In the genomic region with DNA sequence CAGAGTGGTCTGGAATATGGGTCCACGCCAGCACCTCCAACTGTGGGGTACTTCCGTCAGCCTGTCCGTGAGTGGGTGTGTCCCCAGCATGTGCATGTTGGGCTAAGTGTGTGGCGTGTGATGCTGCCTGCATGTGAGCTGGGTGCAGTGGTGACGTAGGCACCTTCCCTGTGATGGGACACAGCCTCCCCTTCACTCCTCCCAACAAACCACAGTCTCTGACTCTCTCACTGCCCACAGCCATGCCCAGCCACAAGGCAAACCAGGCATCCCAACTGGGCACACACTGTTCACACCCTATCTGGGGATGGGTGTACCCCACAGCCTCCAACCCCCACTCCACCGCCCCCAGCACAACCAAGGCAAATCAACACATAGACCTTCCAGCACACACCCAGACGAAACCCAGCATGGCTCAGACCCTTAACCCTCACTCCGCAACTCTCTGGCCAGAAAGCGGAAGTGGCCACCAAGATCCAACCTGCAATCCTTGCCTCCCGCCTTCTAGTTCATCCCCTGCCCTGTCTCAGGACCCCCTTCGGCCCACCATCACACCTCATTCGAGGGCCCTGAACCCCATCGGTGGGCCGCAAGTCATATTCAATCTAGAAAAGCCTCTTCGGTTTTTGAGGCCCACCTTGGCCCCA, we compare ENCODE assay signal across 10 cellular contexts. TPM values are rescaled to one million over a fixed set of nuclear protein-coding genes. Genes with fewer than 3 reads are reported as not detected.
DNase-seq lines count a peak whose midpoint lies in the region; ATAC-seq and TF ChIP-seq lines count a peak whose summit lies in the region.
"Had no signal": no experiment of that assay in that cellular context is flagged by ENCODE, and none has a peak within 500 bp of the region (broad histone marks: within the 10 kb centered on the region; RNA-seq: fewer than 3 reads in every experiment).

No MANE protein-coding gene starts in this region.

- DNase-seq in left ventricle myocardium inferior: no peak
- no peak for DNase-seq in Right ventricle myocardium superior
- DNase-seq in mesenchymal stem cell: no peak
- no peak for DNase-seq in hippocampal formation (lab: John Stamatoyannopoulos, UW)
- no peak for DNase-seq in HEK293T (ENCODE audit: extremely low spot score)
- DNase-seq: thyroid gland had no signal

- ATAC-seq in Right ventricle myocardium superior (ENCODE audit: poor library complexity) (no peak), GM19467 (IDR thresholded peaks at IDR 0.05; ENCODE audit: unreplicated experiment) (no peak)

- H3K36me3 ChIP-seq in left ventricle myocardium inferior (no peaks in the 10 kb centered on the region), mesenchymal stem cell (ENCODE audit: control insufficient read depth in 1 of 2, insufficient read depth in 2 of 2, low read depth in 1 of 2, low read length in 2 of 2) (peaks cover 0 to 12% of the 10 kb centered on the region in 2 experiments), urinary bladder (ENCODE audit: insufficient read depth) (no peaks in the 10 kb centered on the region)
- H3K36me3 ChIP-seq: thyroid gland had no signal

- TF ChIP-seq CTCF in left ventricle myocardium inferior (IDR thresholded peaks at IDR 0.05; ENCODE audit: borderline replicate concordance): no peak

- no peak overlapping the region for H2AFZ ChIP-seq in mesenchymal stem cell (ENCODE audit: low read depth, low read length)

- CTCF ChIA-PET in HEK293T (lab: Yijun Ruan, JAX): no interaction called here

- no peak overlapping the region for H2BK5ac ChIP-seq in mesenchymal stem cell (ENCODE audit: low read depth, low read length, poor library complexity, severe bottlenecking)

- peaks cover 22% of the 10 kb centered on the region for H3K4me1 ChIP-seq in left ventricle myocardium inferior
- peaks cover 24% of the 10 kb centered on the region for H3K4me1 ChIP-seq in mesenchymal stem cell (ENCODE audit: control insufficient read depth, insufficient read depth, low read depth, low read length)
- no peaks in the 10 kb centered on the region for H3K4me1 ChIP-seq in urinary bladder (ENCODE audit: insufficient read depth)

- H3K9me3 ChIP-seq in left ventricle myocardium inferior (replicated peaks): no peaks in the 10 kb centered on the region
- no peaks in the 10 kb centered on the region for H3K9me3 ChIP-seq in mesenchymal stem cell (ENCODE audit: control insufficient read depth, low read length)
- H3K9me3 ChIP-seq: thyroid gland had no signal

- H3K4me3 ChIP-seq in left ventricle myocardium inferior (peak overlapping the region; percentile 61), mesenchymal stem cell (ENCODE audit: insufficient read depth in 1 of 2, low read depth in 1 of 2, low read length in 2 of 2) (no peak overlapping the region), urinary bladder (ENCODE audit: low read depth, low read length) (peak overlapping the region; percentile 38)

- peak overlapping the region in 1 of 2 experiments; percentile 43 for H3K18ac ChIP-seq in mesenchymal stem cell (ENCODE audit: low read depth in 1 of 2, low read length in 2 of 2)

- H3K27ac ChIP-seq in left ventricle myocardium inferior (replicated peaks): no peak overlapping the region
- H3K27ac ChIP-seq in angular gyrus (ENCODE audit: low read depth, low read length): peak overlapping the region; percentile 15
- no peak overlapping the region for H3K27ac ChIP-seq in mesenchymal stem cell (ENCODE audit: low read length, poor library complexity, severe bottlenecking)
- no peak overlapping the region for H3K27ac ChIP-seq in urinary bladder (ENCODE audit: low read depth)
- H3K27ac ChIP-seq: thyroid gland had no signal

- H3K79me1 ChIP-seq in mesenchymal stem cell (replicated peaks; ENCODE audit: low read length, poor library complexity, severe bottlenecking): no peaks in the 10 kb centered on the region

- intact Hi-C loops in left ventricle myocardium inferior (cut with micrococcal nuclease): no loop called here
- intact Hi-C loops in Right ventricle myocardium superior (cut with DNase I): no loop called here

- POLR2A ChIA-PET in HEK293T (lab: Yijun Ruan, JAX): no interaction called here

- peaks cover 63% of the 10 kb centered on the region for H3K27me3 ChIP-seq in left ventricle myocardium inferior (ENCODE audit: low read depth)
- peaks cover 72% of the 10 kb centered on the region in 2 experiments for H3K27me3 ChIP-seq in mesenchymal stem cell (ENCODE audit: control insufficient read depth in 1 of 2, insufficient read depth in 1 of 2, low read length in 2 of 2)

- no peak overlapping the region for H3K9ac ChIP-seq in mesenchymal stem cell (ENCODE audit: low read length)

- H3K4me2 ChIP-seq in mesenchymal stem cell (ENCODE audit: low read length, poor library complexity, severe bottlenecking): peak overlapping the region; percentile 72

- H4K8ac ChIP-seq in mesenchymal stem cell (ENCODE audit: low read length): no peak overlapping the region

- no peak overlapping the region for H2BK120ac ChIP-seq in mesenchymal stem cell (ENCODE audit: low read depth, low read length)

- H2BK12ac ChIP-seq in mesenchymal stem cell (ENCODE audit: low read length in 2 of 2): no peak overlapping the region

- no peak overlapping the region for H3K4ac ChIP-seq in mesenchymal stem cell (ENCODE audit: low read depth in 1 of 2, low read length in 2 of 2)

- H3K23ac ChIP-seq in mesenchymal stem cell (ENCODE audit: low read length in 2 of 2): no peak overlapping the region

- no peak overlapping the region for H4K91ac ChIP-seq in mesenchymal stem cell (ENCODE audit: low read length)

- no peak overlapping the region for H2BK15ac ChIP-seq in mesenchymal stem cell (ENCODE audit: low read depth, poor library complexity, severe bottlenecking)

- H2AK5ac ChIP-seq in mesenchymal stem cell (ENCODE audit: low read length, severe bottlenecking): no peak overlapping the region

- no peak overlapping the region for H3K14ac ChIP-seq in mesenchymal stem cell (ENCODE audit: low read length in 2 of 2)

- 75% methylated on average over 15 of the region's 15 CpGs for WGBS in mesenchymal stem cell
- WGBS in urinary bladder: 34% methylated on average over 15 of the region's 15 CpGs

TF ChIP-seq in HEK293T, 16 proteins besides CTCF, POLR2A, EP300 and RAD21:
- TF ChIP-seq HDGF (IDR thresholded peaks at IDR 0.05; ENCODE audit: borderline replicate concordance) (no peak), SP1 (IDR thresholded peaks at IDR 0.05) (no peak), BHLHE40 (IDR thresholded peaks at IDR 0.05; ENCODE audit: borderline replicate concordance) (no peak), L3MBTL2 (conservative IDR thresholded peaks at IDR 0.05) (no peak), NFRKB (IDR thresholded peaks at IDR 0.05) (no peak), TARDBP (IDR thresholded peaks at IDR 0.05) (no peak), CTBP1 (IDR thresholded peaks at IDR 0.05; ENCODE audit: borderline replicate concordance) (no peak), ARNT (IDR thresholded peaks at IDR 0.05) (no peak), LEF1 (IDR thresholded peaks at IDR 0.05; ENCODE audit: borderline replicate concordance) (no peak)

RNA-seq across cellular contexts. Expression of a gene that starts 10.4 kb away (rescaled TPM):
- total RNA-seq in left ventricle myocardium inferior: 0.93 TPM
- total RNA-seq in Right ventricle myocardium superior: 0.89 TPM
- polyA plus RNA-seq in mesenchymal stem cell (2013, experiment 1 of 2): 2.6 TPM
- polyA plus RNA-seq in mesenchymal stem cell (2013, experiment 2 of 2): 2.2 TPM
- total RNA-seq in urinary bladder: 38.4 TPM
- polyA plus RNA-seq in urinary bladder: 276 TPM

RNA-seq across cellular contexts. Expression of a gene that starts 12.4 kb away (rescaled TPM):
- 12.3 TPM for total RNA-seq in left ventricle myocardium inferior
- total RNA-seq in Right ventricle myocardium superior: 9.4 TPM
- polyA plus RNA-seq in mesenchymal stem cell (2013, experiment 1 of 2): 7.3 TPM
- polyA plus RNA-seq in mesenchymal stem cell (2013, experiment 2 of 2): 7.5 TPM
- 2.0 TPM for total RNA-seq in urinary bladder
- 36.6 TPM for polyA plus RNA-seq in urinary bladder

RNA-seq across cellular contexts. Expression of a gene that starts 12.7 kb away (rescaled TPM):
- total RNA-seq in left ventricle myocardium inferior: 11.0 TPM
- total RNA-seq in Right ventricle myocardium superior: 13.3 TPM
- 11.8 TPM for polyA plus RNA-seq in mesenchymal stem cell (2013, experiment 1 of 2)
- polyA plus RNA-seq in mesenchymal stem cell (2013, experiment 2 of 2): 11.2 TPM
- total RNA-seq in urinary bladder: 11.3 TPM
- polyA plus RNA-seq in urinary bladder: 30.8 TPM

RNA-seq across cellular contexts. Expression of a gene that starts 24.2 kb away (rescaled TPM):
- total RNA-seq in left ventricle myocardium inferior: 72.3 TPM
- total RNA-seq in Right ventricle myocardium superior: 73.8 TPM
- 77.8 TPM for polyA plus RNA-seq in mesenchymal stem cell (2013, experiment 1 of 2)
- polyA plus RNA-seq in mesenchymal stem cell (2013, experiment 2 of 2): 80.7 TPM
- 26.9 TPM for total RNA-seq in urinary bladder
- 77.9 TPM for polyA plus RNA-seq in urinary bladder

RNA-seq across cellular contexts. Expression of a gene that starts 43.1 kb away (rescaled TPM):
- total RNA-seq in left ventricle myocardium inferior (not detected), Right ventricle myocardium superior (not detected), urinary bladder (not detected)
- polyA plus RNA-seq in mesenchymal stem cell (2013, experiment 1 of 2): not detected
- 0.03 TPM for polyA plus RNA-seq in mesenchymal stem cell (2013, experiment 2 of 2)
- polyA plus RNA-seq in urinary bladder: 0.11 TPM
- total RNA-seq: Daoy had no signal

Comparison
In these comparisons a context has a peak if more than half of its experiments do, and no peak if none do; other contexts are left out.
1. H3K4me3 ChIP-seq: peak in left ventricle myocardium inferior (single experiment) and urinary bladder (single experiment); none in mesenchymal stem cell (0 of 2).
2. RNA of a gene that starts 10.4 kb away (total RNA-seq): 38.4 TPM in urinary bladder (single experiment); 0.93 TPM in left ventricle myocardium inferior (single experiment) and 0.89 TPM in Right ventricle myocardium superior (single experiment); every median in the first group is over 10 times any median in the second.